In the genomic region with DNA sequence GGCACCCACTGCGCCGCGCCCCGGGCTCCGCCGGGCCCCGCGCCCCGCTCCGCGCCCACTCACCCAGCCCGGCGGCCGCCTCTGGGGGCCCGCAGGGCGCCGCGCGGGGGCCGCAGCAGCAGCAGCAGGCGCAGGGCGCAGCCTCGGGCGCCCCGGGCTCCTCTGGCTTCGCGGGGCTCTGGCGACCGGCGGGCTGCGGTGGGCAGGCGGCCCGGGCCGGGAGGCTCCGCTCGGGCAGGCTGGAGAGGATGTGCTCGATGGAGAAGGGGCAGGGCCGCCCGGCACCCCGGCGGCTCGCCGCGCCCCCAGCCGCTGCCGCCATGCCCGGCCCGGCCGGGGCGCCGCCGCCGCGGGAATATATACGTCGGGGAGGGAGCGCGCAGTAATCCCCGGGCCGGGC, we compare ENCODE assay signal across 9 cellular contexts. TPM values are rescaled to one million over a fixed set of nuclear protein-coding genes. Genes with fewer than 3 reads are reported as not detected.
DNase-seq lines count a peak whose midpoint lies in the region; ATAC-seq and TF ChIP-seq lines count a peak whose summit lies in the region.
"Had no signal": no experiment of that assay in that cellular context is flagged by ENCODE, and none has a peak within 500 bp of the region (broad histone marks: within the 10 kb centered on the region; RNA-seq: fewer than 3 reads in every experiment).

A gene with protein sequence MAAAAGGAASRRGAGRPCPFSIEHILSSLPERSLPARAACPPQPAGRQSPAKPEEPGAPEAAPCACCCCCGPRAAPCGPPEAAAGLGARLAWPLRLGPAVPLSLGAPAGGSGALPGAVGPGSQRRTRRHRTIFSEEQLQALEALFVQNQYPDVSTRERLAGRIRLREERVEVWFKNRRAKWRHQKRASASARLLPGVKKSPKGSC (minus strand): TSS at position 331 of the 400 bp plus-strand sequence. CDS start 9 bp downstream, at position 322.

- H3K9ac ChIP-seq in mesenchymal stem cell (ENCODE audit: low read length) = no peak within 1 kb of the TSS

- H3K14ac ChIP-seq in mesenchymal stem cell (ENCODE audit: low read length in 2 of 2) = peak within 1 kb of the TSS in 1 of 2 experiments; percentile 71

- H3K27ac ChIP-seq in mesenchymal stem cell (ENCODE audit: low read length, poor library complexity, severe bottlenecking) (no peak within 1 kb of the TSS), thymus (ENCODE audit: low read depth) (no peak within 1 kb of the TSS), PC-9 (no peak within 1 kb of the TSS)

- no peak within 1 kb of the TSS for H3K4me3 ChIP-seq in mesenchymal stem cell (ENCODE audit: insufficient read depth in 1 of 2, low read depth in 1 of 2, low read length in 2 of 2)
- peak within 1 kb of the TSS; percentile 38 for H3K4me3 ChIP-seq in thymus (ENCODE audit: low read length)
- no peak within 1 kb of the TSS for H3K4me3 ChIP-seq in PC-9

- no peak within 1 kb of the TSS for H3K23ac ChIP-seq in mesenchymal stem cell (ENCODE audit: low read length in 2 of 2)

- H2AFZ ChIP-seq in mesenchymal stem cell (ENCODE audit: low read depth, low read length) = no peak within 1 kb of the TSS
- H2AFZ ChIP-seq in PC-9 = no peak within 1 kb of the TSS

- H2AK5ac ChIP-seq in mesenchymal stem cell (ENCODE audit: low read length, severe bottlenecking) = no peak within 1 kb of the TSS

- no peaks in the 10 kb centered on the region for H3K9me2 ChIP-seq in PC-9 (ENCODE audit: insufficient read depth)

- H3K4me2 ChIP-seq in mesenchymal stem cell (ENCODE audit: low read length, poor library complexity, severe bottlenecking) (peak within 1 kb of the TSS; percentile 28), PC-9 (no peak within 1 kb of the TSS)

- H4K8ac ChIP-seq in mesenchymal stem cell (ENCODE audit: low read length) = no peak within 1 kb of the TSS

- H2BK5ac ChIP-seq in mesenchymal stem cell (ENCODE audit: low read depth, low read length, poor library complexity, severe bottlenecking) = no peak within 1 kb of the TSS

- intact Hi-C loops in activated T-helper 1 cell treated with anti-CD3 and anti-CD28 coated beads, Interleukin-12 subunit alpha, Interleukin-12 subunit beta, Interleukin-2, Interleukin-4 antibody, amounts not matched to agents 30 ng/mL and 10 ng/mL and 1 ng/mL, durations not matched to agents 14 hours and 24 hours and 36 hours (cut with micrococcal nuclease) = no loop called here
- intact Hi-C loops in head of caudate nucleus (cut with DNase I) = loop anchor here (10.0 kb wide), 2 partner anchors 295 to 485 kb away; a partner anchor contains a TSS
- intact Hi-C loops in PC-9 (cut with micrococcal nuclease; ENCODE audit: unreplicated experiment) = no loop called here

- H3K4me1 ChIP-seq in mesenchymal stem cell (ENCODE audit: control insufficient read depth, insufficient read depth, low read depth, low read length) = peaks cover 7% of the 10 kb centered on the region
- H3K4me1 ChIP-seq in thymus (ENCODE audit: control insufficient read depth, insufficient read depth, low read length) = peaks cover 8% of the 10 kb centered on the region
- no peaks in the 10 kb centered on the region for H3K4me1 ChIP-seq in PC-9 (replicated peaks; ENCODE audit: insufficient read depth)

- no peaks in the 10 kb centered on the region for H3K79me2 ChIP-seq in PC-9 (ENCODE audit: low read depth)

- H2BK120ac ChIP-seq in mesenchymal stem cell (ENCODE audit: low read depth, low read length) = no peak within 1 kb of the TSS

- no peak within 1 kb of the TSS for H4K91ac ChIP-seq in mesenchymal stem cell (ENCODE audit: low read length)

- H3K9me3 ChIP-seq in mesenchymal stem cell (ENCODE audit: control insufficient read depth, low read length) (peaks cover 14% of the 10 kb centered on the region), thymus (ENCODE audit: control insufficient read depth) (peaks cover 5% of the 10 kb centered on the region), PC-9 (ENCODE audit: insufficient read depth, low read depth) (no peaks in the 10 kb centered on the region)

- no TSS peak for BruUV-seq in PC-9 (replicated peaks; lab: Mats Ljungman, UMichigan)

- H3F3A ChIP-seq in PC-9 (ENCODE audit: insufficient read depth, low read depth) = no peaks in the 10 kb centered on the region

- no peak within 1 kb of the TSS for H3K4ac ChIP-seq in mesenchymal stem cell (ENCODE audit: low read depth in 1 of 2, low read length in 2 of 2)

- no peaks in the 10 kb centered on the region for H3K79me1 ChIP-seq in mesenchymal stem cell (replicated peaks; ENCODE audit: low read length, poor library complexity, severe bottlenecking)

- H3K27me3 ChIP-seq in mesenchymal stem cell (ENCODE audit: control insufficient read depth in 1 of 2, insufficient read depth in 1 of 2, low read length in 2 of 2) (peaks cover 63 to 64% of the 10 kb centered on the region in 2 experiments), thymus (ENCODE audit: control insufficient read depth, insufficient read depth) (peaks cover 59% of the 10 kb centered on the region), PC-9 (ENCODE audit: insufficient read depth, low read depth) (peaks cover 21% of the 10 kb centered on the region)

- H3K9me3 Mint-ChIP-seq in activated naive CD4-positive, alpha-beta T cell treated with anti-CD3 and anti-CD28 coated beads, Interleukin-2, amount 10 ng/mL, durations not matched to agents 7 days and 5 days = no peaks in the 10 kb centered on the region
- H3K9me3 Mint-ChIP-seq in activated naive CD4-positive, alpha-beta T cell treated with anti-CD3 and anti-CD28 coated beads, Interleukin-2, amount 50 U/mL, for 72 hours = no peaks in the 10 kb centered on the region
- no peaks in the 10 kb centered on the region for H3K9me3 Mint-ChIP-seq in activated T-helper 1 cell treated with anti-CD3 and anti-CD28 coated beads, Interleukin-12 subunit alpha, Interleukin-12 subunit beta, Interleukin-2, Interleukin-4 antibody, amounts not matched to agents 30 ng/mL and 10 ng/mL and 1 ng/mL, durations not matched to agents 14 hours and 24 hours and 36 hours

- peaks cover 10% of the 10 kb centered on the region for H3K4me1 Mint-ChIP-seq in activated naive CD4-positive, alpha-beta T cell treated with anti-CD3 and anti-CD28 coated beads, Interleukin-2, amount 10 ng/mL, durations not matched to agents 7 days and 5 days
- no peaks in the 10 kb centered on the region for H3K4me1 Mint-ChIP-seq in activated T-helper 1 cell treated with anti-CD3 and anti-CD28 coated beads, Interleukin-12 subunit alpha, Interleukin-12 subunit beta, Interleukin-2, Interleukin-4 antibody, amounts not matched to agents 30 ng/mL and 10 ng/mL and 1 ng/mL, durations not matched to agents 14 hours and 24 hours and 36 hours (ENCODE audit: low read depth)

- peaks cover 84% of the 10 kb centered on the region for H3K27me3 Mint-ChIP-seq in activated naive CD4-positive, alpha-beta T cell treated with anti-CD3 and anti-CD28 coated beads, Interleukin-2, amount 10 ng/mL, durations not matched to agents 7 days and 5 days
- peaks cover 53% of the 10 kb centered on the region for H3K27me3 Mint-ChIP-seq in activated T-helper 1 cell treated with anti-CD3 and anti-CD28 coated beads, Interleukin-12 subunit alpha, Interleukin-12 subunit beta, Interleukin-2, Interleukin-4 antibody, amounts not matched to agents 30 ng/mL and 10 ng/mL and 1 ng/mL, durations not matched to agents 14 hours and 24 hours and 36 hours (ENCODE audit: insufficient read depth)

- no peak for DNase-seq in activated naive CD4-positive, alpha-beta T cell treated with anti-CD3 and anti-CD28 coated beads, Interleukin-2, amount 10 ng/mL, durations not matched to agents 7 days and 5 days
- DNase-seq in activated naive CD4-positive, alpha-beta T cell treated with anti-CD3 and anti-CD28 coated beads, Interleukin-2, amount 50 U/mL, for 72 hours (ENCODE audit: low spot score in 2 of 2) = no peak
- no peak for DNase-seq in activated T-helper 1 cell treated with anti-CD3 and anti-CD28 coated beads, Interleukin-12 subunit alpha, Interleukin-12 subunit beta, Interleukin-2, Interleukin-4 antibody, amounts not matched to agents 30 ng/mL and 10 ng/mL and 1 ng/mL, durations not matched to agents 14 hours and 24 hours and 36 hours (ENCODE audit: low spot score)
- DNase-seq in mesenchymal stem cell (no peak), head of caudate nucleus (no peak), PC-9 (no peak), anterior cingulate cortex (lab: John Stamatoyannopoulos, UW) (no peak)
- DNase-seq: NCI-H1436 had no signal

- no peak within 1 kb of the TSS for H2BK12ac ChIP-seq in mesenchymal stem cell (ENCODE audit: low read length in 2 of 2)

- TF ChIP-seq CTCF in PC-9 (conservative IDR thresholded peaks at IDR 0.05) = no peak

- no peak within 1 kb of the TSS for H3K18ac ChIP-seq in mesenchymal stem cell (ENCODE audit: low read depth in 1 of 2, low read length in 2 of 2)

- peaks cover 3% of the 10 kb centered on the region for H3K36me3 Mint-ChIP-seq in activated naive CD4-positive, alpha-beta T cell treated with anti-CD3 and anti-CD28 coated beads, Interleukin-2, amount 10 ng/mL, durations not matched to agents 7 days and 5 days
- peaks cover 14 to 21% of the 10 kb centered on the region in 2 donors for H3K36me3 Mint-ChIP-seq in activated naive CD4-positive, alpha-beta T cell treated with anti-CD3 and anti-CD28 coated beads, Interleukin-2, amount 50 U/mL, for 72 hours
- no peaks in the 10 kb centered on the region for H3K36me3 Mint-ChIP-seq in activated T-helper 1 cell treated with anti-CD3 and anti-CD28 coated beads, Interleukin-12 subunit alpha, Interleukin-12 subunit beta, Interleukin-2, Interleukin-4 antibody, amounts not matched to agents 30 ng/mL and 10 ng/mL and 1 ng/mL, durations not matched to agents 14 hours and 24 hours and 36 hours (ENCODE audit: low read depth)

- H3K27ac Mint-ChIP-seq in activated naive CD4-positive, alpha-beta T cell treated with anti-CD3 and anti-CD28 coated beads, Interleukin-2, amount 10 ng/mL, durations not matched to agents 7 days and 5 days = no peak within 1 kb of the TSS
- H3K27ac Mint-ChIP-seq in activated naive CD4-positive, alpha-beta T cell treated with anti-CD3 and anti-CD28 coated beads, Interleukin-2, amount 50 U/mL, for 72 hours = no peak within 1 kb of the TSS
- H3K27ac Mint-ChIP-seq in activated T-helper 1 cell treated with anti-CD3 and anti-CD28 coated beads, Interleukin-12 subunit alpha, Interleukin-12 subunit beta, Interleukin-2, Interleukin-4 antibody, amounts not matched to agents 30 ng/mL and 10 ng/mL and 1 ng/mL, durations not matched to agents 14 hours and 24 hours and 36 hours = peak within 1 kb of the TSS; percentile 40

- H4K20me1 ChIP-seq in PC-9 (ENCODE audit: insufficient read depth) = no peaks in the 10 kb centered on the region

- CTCF ChIA-PET in activated naive CD4-positive, alpha-beta T cell treated with anti-CD3 and anti-CD28 coated beads, Interleukin-2, amount 10 ng/mL, durations not matched to agents 7 days and 5 days (lab: Charles Lee) = no interaction called here
- CTCF ChIA-PET in PC-9 (lab: Charles Lee) = no interaction called here

- 5% methylated on average over 25 of the region's 60 CpGs for WGBS in mesenchymal stem cell
- 5% methylated on average over 60 of the region's 60 CpGs for WGBS in thymus

- no peak within 1 kb of the TSS for H2BK15ac ChIP-seq in mesenchymal stem cell (ENCODE audit: low read depth, poor library complexity, severe bottlenecking)

- H3K36me3 ChIP-seq in mesenchymal stem cell (ENCODE audit: control insufficient read depth in 1 of 2, insufficient read depth in 2 of 2, low read depth in 1 of 2, low read length in 2 of 2) (no peaks in the 10 kb centered on the region), thymus (ENCODE audit: control insufficient read depth, insufficient read depth) (no peaks in the 10 kb centered on the region), PC-9 (ENCODE audit: low read depth) (no peaks in the 10 kb centered on the region)

- POLR2A ChIA-PET in PC-9 (lab: Charles Lee; ENCODE audit: unreplicated experiment) = no interaction called here

- no peak for ATAC-seq in activated naive CD4-positive, alpha-beta T cell treated with anti-CD3 and anti-CD28 coated beads, Interleukin-2, amount 50 U/mL, for 72 hours

- peak within 1 kb of the TSS; percentile 65 for H3K4me3 Mint-ChIP-seq in activated naive CD4-positive, alpha-beta T cell treated with anti-CD3 and anti-CD28 coated beads, Interleukin-2, amount 10 ng/mL, durations not matched to agents 7 days and 5 days
- H3K4me3 Mint-ChIP-seq in activated T-helper 1 cell treated with anti-CD3 and anti-CD28 coated beads, Interleukin-12 subunit alpha, Interleukin-12 subunit beta, Interleukin-2, Interleukin-4 antibody, amounts not matched to agents 30 ng/mL and 10 ng/mL and 1 ng/mL, durations not matched to agents 14 hours and 24 hours and 36 hours = peak within 1 kb of the TSS; percentile 67

RNA-seq across cellular contexts. Expression of the gene that starts here (rescaled TPM):
- total RNA-seq in activated naive CD4-positive, alpha-beta T cell treated with anti-CD3 and anti-CD28 coated beads, Interleukin-2, amount 50 U/mL, for 72 hours = not detected
- 0.26 TPM in 1 of 2 replicates, not detected in the other for total RNA-seq in activated T-helper 1 cell treated with anti-CD3 and anti-CD28 coated beads, Interleukin-12 subunit alpha, Interleukin-12 subunit beta, Interleukin-2, Interleukin-4 antibody, amounts not matched to agents 30 ng/mL and 10 ng/mL and 1 ng/mL, durations not matched to agents 14 hours and 24 hours and 36 hours
- polyA plus RNA-seq in mesenchymal stem cell (2013, experiment 1 of 2) = not detected
- not detected for polyA plus RNA-seq in mesenchymal stem cell (2013, experiment 2 of 2)
- not detected for polyA plus RNA-seq in thymus
- total RNA-seq in PC-9 (2021) = not detected in 2 replicates
